ENCODE assay signal across 1 cellular context in the genomic region with DNA sequence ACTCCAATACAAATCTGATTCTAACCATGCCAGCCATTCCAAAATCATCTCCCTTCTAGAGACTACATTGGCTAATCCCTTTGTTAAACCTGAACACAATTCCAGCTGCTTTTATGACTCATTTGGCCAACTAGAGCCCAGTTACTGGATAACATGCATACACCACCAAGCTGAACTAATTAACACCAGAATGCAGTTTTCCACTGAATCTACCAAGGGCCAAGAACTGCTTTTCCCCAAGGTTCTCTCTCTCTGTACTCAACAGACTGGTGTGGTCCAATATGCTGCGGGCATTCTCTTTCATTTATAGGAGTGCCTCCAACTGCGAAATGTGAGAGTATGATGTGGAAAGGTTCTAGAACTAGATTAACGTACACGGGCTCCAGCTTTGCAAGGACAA.
TF ChIP-seq lines count a peak whose summit lies in the region.

No MANE protein-coding gene starts in this region.

TF ChIP-seq in K562, 482 proteins besides CTCF, POLR2A, EP300 and RAD21:
- TF ChIP-seq TSC22D4 (tag; IDR thresholded peaks at IDR 0.05), result no peak
- TF ChIP-seq, protein P1, sequence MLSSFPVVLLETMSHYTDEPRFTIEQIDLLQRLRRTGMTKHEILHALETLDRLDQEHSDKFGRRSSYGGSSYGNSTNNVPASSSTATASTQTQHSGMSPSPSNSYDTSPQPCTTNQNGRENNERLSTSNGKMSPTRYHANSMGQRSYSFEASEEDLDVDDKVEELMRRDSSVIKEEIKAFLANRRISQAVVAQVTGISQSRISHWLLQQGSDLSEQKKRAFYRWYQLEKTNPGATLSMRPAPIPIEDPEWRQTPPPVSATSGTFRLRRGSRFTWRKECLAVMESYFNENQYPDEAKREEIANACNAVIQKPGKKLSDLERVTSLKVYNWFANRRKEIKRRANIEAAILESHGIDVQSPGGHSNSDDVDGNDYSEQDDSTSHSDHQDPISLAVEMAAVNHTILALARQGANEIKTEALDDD (IDR thresholded peaks at IDR 0.05), result peak; percentile 66; the same call in 1 of the 2 replicates
- TF ChIP-seq, protein P2, sequence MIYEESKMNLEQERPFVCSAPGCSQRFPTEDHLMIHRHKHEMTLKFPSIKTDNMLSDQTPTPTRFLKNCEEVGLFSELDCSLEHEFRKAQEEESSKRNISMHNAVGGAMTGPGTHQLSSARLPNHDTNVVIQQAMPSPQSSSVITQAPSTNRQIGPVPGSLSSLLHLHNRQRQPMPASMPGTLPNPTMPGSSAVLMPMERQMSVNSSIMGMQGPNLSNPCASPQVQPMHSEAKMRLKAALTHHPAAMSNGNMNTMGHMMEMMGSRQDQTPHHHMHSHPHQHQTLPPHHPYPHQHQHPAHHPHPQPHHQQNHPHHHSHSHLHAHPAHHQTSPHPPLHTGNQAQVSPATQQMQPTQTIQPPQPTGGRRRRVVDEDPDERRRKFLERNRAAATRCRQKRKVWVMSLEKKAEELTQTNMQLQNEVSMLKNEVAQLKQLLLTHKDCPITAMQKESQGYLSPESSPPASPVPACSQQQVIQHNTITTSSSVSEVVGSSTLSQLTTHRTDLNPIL (CRISPR knock-in tag; IDR thresholded peaks at IDR 0.05), result no peak
